ENCODE assay signal across 9 cellular contexts in genomic region chr18:78473563-78473962, GRCh38.
"Had no signal": no experiment of that assay in that cellular context is flagged by ENCODE, and none has a peak within 500 bp of the region (broad histone marks: within the 10 kb centered on the region; RNA-seq: fewer than 3 reads in every experiment).

No MANE protein-coding gene starts in this region.

- H3K4me1 ChIP-seq: HAP-1 had no signal

- H3K27ac ChIP-seq: HL-60 had no signal

- ATAC-seq: HCT116, HepG2 had no signal

- H3K4me3 ChIP-seq: HAP-1 had no signal

- H3K27me3 Mint-ChIP-seq: IgD-negative memory B cell had no signal

- H3K36me3 ChIP-seq: HAP-1 had no signal

- H3K4me1 Mint-ChIP-seq: IgD-negative memory B cell had no signal

- H3K36me3 Mint-ChIP-seq: IgD-negative memory B cell had no signal

- H3K27ac Mint-ChIP-seq: HFFc6, IgD-negative memory B cell had no signal

- DNase-seq: GOT3, H7, HFFc6, KBM-7 had no signal

- H3K4me3 Mint-ChIP-seq: HFFc6, IgD-negative memory B cell had no signal
